In the genomic region with DNA sequence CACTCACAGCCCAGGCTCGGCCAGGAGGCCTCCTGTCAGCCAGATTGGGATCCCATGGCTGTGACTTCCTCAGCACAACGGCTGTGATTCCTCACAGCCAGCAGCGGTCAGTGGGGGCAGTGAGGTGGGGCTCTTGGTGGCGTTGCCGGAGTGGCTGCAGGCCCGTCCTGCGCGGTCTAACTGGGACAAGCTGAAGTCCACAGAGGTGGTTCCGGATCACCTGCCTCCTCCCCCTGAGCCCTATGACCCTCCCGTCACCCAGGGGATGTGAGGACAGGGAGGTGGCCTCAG, we compare ENCODE assay signal across 1 cellular context.
A peak's percentile ranks its signal among the peaks of the same experiment; 100 is the strongest.
TF ChIP-seq lines count a peak whose summit lies in the region.

No MANE protein-coding gene starts in this region.

TF ChIP-seq in HepG2, 621 proteins besides CTCF, POLR2A, EP300 and RAD21:
- TF ChIP-seq CENPT (CRISPR knock-in tag; IDR thresholded peaks at IDR 0.05; ENCODE audit: low read depth) (no peak), BORCS8-MEF2B (CRISPR knock-in tag; IDR thresholded peaks at IDR 0.05) (no peak), XRCC5 (optimal IDR thresholded peaks at IDR 0.05; ENCODE audit: low read length) (peak; percentile 16), FOXA1 (IDR thresholded peaks at IDR 0.05) (no peak), FOXA1 (CRISPR knock-in tag; IDR thresholded peaks at IDR 0.05) (no peak), MAFF (IDR thresholded peaks at IDR 0.05; ENCODE audit: low read depth, low read length) (no peak), GABPB1 (CRISPR knock-in tag; IDR thresholded peaks at IDR 0.05) (peak; percentile 29; the same call in 1 of the 2 replicates), ZNF205 (CRISPR knock-in tag; IDR thresholded peaks at IDR 0.05) (no peak), NR2F1 (CRISPR knock-in tag; IDR thresholded peaks at IDR 0.05) (no peak), ZNF484 (CRISPR knock-in tag; IDR thresholded peaks at IDR 0.05; ENCODE audit: borderline replicate concordance, low read depth) (no peak), ZNF740 (CRISPR knock-in tag; IDR thresholded peaks at IDR 0.05) (no peak), KDM1A (CRISPR knock-in tag; IDR thresholded peaks at IDR 0.05) (no peak), NFE2 (CRISPR knock-in tag; IDR thresholded peaks at IDR 0.05) (no peak), HOXA3 (CRISPR knock-in tag; IDR thresholded peaks at IDR 0.05) (no peak), ZNF292 (CRISPR knock-in tag; IDR thresholded peaks at IDR 0.05; ENCODE audit: borderline replicate concordance, low read depth) (0 out of 2 replicates have a peak, but pooled peaks have one; percentile 31), ZNF549 (CRISPR knock-in tag; IDR thresholded peaks at IDR 0.05) (no peak), HNRNPLL (IDR thresholded peaks at IDR 0.05; ENCODE audit: low read depth, low read length, poor library complexity, severe bottlenecking) (peak; percentile 13), ZNF232 (CRISPR knock-in tag; IDR thresholded peaks at IDR 0.05; ENCODE audit: borderline replicate concordance) (no peak), PHF8 (CRISPR knock-in tag; IDR thresholded peaks at IDR 0.05) (no peak), ZSCAN30 (CRISPR knock-in tag; IDR thresholded peaks at IDR 0.05) (no peak), PLRG1 (conservative IDR thresholded peaks at IDR 0.05) (no peak), SNAPC5 (CRISPR knock-in tag; IDR thresholded peaks at IDR 0.05; ENCODE audit: borderline replicate concordance) (no peak), KLF16 (CRISPR knock-in tag; IDR thresholded peaks at IDR 0.05) (no peak), THAP8 (CRISPR knock-in tag; IDR thresholded peaks at IDR 0.05; ENCODE audit: borderline replicate concordance) (no peak), HES4 (CRISPR knock-in tag; IDR thresholded peaks at IDR 0.05; ENCODE audit: borderline replicate concordance) (no peak), BRCA1 (CRISPR knock-in tag; IDR thresholded peaks at IDR 0.05) (no peak), MYNN (CRISPR knock-in tag; IDR thresholded peaks at IDR 0.05; ENCODE audit: low read depth) (no peak), NFE2L1 (CRISPR knock-in tag; IDR thresholded peaks at IDR 0.05; ENCODE audit: borderline replicate concordance) (no peak), TFDP2 (CRISPR knock-in tag; IDR thresholded peaks at IDR 0.05) (no peak), RERE (CRISPR knock-in tag; IDR thresholded peaks at IDR 0.05; ENCODE audit: low read depth) (no peak), YEATS4 (CRISPR knock-in tag; IDR thresholded peaks at IDR 0.05; ENCODE audit: borderline replicate concordance) (no peak), TCF12 (IDR thresholded peaks at IDR 0.05) (no peak), TCF12 (CRISPR knock-in tag; IDR thresholded peaks at IDR 0.05) (no peak), ZFP41 (CRISPR knock-in tag; IDR thresholded peaks at IDR 0.05; ENCODE audit: borderline replicate concordance) (no peak), GATA4 (IDR thresholded peaks at IDR 0.05; ENCODE audit: borderline replicate concordance, low read depth) (no peak), TAF15 (IDR thresholded peaks at IDR 0.05; ENCODE audit: low read depth, low read length, poor library complexity, severe bottlenecking) (no peak), SMARCE1 (IDR thresholded peaks at IDR 0.05; ENCODE audit: borderline replicate concordance) (no peak), NONO (IDR thresholded peaks at IDR 0.05) (no peak), NONO (CRISPR knock-in tag; conservative IDR thresholded peaks at IDR 0.05) (no peak), ZNF772 (CRISPR knock-in tag; IDR thresholded peaks at IDR 0.05) (no peak)
- TF ChIP-seq, protein P1, sequence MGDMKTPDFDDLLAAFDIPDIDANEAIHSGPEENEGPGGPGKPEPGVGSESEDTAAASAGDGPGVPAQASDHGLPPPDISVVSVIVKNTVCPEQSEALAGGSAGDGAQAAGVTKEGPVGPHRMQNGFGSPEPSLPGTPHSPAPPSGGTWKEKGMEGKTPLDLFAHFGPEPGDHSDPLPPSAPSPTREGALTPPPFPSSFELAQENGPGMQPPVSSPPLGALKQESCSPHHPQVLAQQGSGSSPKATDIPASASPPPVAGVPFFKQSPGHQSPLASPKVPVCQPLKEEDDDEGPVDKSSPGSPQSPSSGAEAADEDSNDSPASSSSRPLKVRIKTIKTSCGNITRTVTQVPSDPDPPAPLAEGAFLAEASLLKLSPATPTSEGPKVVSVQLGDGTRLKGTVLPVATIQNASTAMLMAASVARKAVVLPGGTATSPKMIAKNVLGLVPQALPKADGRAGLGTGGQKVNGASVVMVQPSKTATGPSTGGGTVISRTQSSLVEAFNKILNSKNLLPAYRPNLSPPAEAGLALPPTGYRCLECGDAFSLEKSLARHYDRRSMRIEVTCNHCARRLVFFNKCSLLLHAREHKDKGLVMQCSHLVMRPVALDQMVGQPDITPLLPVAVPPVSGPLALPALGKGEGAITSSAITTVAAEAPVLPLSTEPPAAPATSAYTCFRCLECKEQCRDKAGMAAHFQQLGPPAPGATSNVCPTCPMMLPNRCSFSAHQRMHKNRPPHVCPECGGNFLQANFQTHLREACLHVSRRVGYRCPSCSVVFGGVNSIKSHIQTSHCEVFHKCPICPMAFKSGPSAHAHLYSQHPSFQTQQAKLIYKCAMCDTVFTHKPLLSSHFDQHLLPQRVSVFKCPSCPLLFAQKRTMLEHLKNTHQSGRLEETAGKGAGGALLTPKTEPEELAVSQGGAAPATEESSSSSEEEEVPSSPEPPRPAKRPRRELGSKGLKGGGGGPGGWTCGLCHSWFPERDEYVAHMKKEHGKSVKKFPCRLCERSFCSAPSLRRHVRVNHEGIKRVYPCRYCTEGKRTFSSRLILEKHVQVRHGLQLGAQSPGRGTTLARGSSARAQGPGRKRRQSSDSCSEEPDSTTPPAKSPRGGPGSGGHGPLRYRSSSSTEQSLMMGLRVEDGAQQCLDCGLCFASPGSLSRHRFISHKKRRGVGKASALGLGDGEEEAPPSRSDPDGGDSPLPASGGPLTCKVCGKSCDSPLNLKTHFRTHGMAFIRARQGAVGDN (CRISPR knock-in tag; IDR thresholded peaks at IDR 0.05): peak; percentile 41; the same call in 1 of the 2 replicates
- TF ChIP-seq, protein P2, sequence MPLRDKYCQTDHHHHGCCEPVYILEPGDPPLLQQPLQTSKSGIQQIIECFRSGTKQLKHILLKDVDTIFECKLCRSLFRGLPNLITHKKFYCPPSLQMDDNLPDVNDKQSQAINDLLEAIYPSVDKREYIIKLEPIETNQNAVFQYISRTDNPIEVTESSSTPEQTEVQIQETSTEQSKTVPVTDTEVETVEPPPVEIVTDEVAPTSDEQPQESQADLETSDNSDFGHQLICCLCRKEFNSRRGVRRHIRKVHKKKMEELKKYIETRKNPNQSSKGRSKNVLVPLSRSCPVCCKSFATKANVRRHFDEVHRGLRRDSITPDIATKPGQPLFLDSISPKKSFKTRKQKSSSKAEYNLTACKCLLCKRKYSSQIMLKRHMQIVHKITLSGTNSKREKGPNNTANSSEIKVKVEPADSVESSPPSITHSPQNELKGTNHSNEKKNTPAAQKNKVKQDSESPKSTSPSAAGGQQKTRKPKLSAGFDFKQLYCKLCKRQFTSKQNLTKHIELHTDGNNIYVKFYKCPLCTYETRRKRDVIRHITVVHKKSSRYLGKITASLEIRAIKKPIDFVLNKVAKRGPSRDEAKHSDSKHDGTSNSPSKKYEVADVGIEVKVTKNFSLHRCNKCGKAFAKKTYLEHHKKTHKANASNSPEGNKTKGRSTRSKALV (CRISPR knock-in tag; IDR thresholded peaks at IDR 0.05): no peak
- TF ChIP-seq, protein P3, sequence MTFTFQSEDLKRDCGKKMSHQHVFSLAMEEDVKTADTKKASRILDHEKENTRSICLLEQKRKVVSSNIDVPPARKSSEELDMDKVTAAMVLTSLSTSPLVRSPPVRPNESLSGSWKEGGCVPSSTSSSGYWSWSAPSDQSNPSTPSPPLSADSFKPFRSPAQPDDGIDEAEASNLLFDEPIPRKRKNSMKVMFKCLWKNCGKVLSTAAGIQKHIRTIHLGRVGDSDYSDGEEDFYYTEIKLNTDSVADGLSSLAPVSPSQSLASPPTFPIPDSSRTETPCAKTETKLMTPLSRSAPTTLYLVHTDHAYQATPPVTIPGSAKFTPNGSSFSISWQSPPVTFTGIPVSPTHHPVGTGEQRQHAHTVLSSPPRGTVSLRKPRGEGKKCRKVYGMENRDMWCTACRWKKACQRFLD (CRISPR knock-in tag; IDR thresholded peaks at IDR 0.05; ENCODE audit: borderline replicate concordance): no peak
- TF ChIP-seq, protein P4, sequence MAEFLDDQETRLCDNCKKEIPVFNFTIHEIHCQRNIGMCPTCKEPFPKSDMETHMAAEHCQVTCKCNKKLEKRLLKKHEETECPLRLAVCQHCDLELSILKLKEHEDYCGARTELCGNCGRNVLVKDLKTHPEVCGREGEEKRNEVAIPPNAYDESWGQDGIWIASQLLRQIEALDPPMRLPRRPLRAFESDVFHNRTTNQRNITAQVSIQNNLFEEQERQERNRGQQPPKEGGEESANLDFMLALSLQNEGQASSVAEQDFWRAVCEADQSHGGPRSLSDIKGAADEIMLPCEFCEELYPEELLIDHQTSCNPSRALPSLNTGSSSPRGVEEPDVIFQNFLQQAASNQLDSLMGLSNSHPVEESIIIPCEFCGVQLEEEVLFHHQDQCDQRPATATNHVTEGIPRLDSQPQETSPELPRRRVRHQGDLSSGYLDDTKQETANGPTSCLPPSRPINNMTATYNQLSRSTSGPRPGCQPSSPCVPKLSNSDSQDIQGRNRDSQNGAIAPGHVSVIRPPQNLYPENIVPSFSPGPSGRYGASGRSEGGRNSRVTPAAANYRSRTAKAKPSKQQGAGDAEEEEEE (CRISPR knock-in tag; IDR thresholded peaks at IDR 0.05; ENCODE audit: borderline replicate concordance): no peak
- TF ChIP-seq, protein P5, sequence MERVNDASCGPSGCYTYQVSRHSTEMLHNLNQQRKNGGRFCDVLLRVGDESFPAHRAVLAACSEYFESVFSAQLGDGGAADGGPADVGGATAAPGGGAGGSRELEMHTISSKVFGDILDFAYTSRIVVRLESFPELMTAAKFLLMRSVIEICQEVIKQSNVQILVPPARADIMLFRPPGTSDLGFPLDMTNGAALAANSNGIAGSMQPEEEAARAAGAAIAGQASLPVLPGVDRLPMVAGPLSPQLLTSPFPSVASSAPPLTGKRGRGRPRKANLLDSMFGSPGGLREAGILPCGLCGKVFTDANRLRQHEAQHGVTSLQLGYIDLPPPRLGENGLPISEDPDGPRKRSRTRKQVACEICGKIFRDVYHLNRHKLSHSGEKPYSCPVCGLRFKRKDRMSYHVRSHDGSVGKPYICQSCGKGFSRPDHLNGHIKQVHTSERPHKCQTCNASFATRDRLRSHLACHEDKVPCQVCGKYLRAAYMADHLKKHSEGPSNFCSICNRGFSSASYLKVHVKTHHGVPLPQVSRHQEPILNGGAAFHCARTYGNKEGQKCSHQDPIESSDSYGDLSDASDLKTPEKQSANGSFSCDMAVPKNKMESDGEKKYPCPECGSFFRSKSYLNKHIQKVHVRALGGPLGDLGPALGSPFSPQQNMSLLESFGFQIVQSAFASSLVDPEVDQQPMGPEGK (CRISPR knock-in tag; IDR thresholded peaks at IDR 0.05): peak; percentile 21; the same call in 1 of the 2 replicates
